In genomic region chr10:73252445-73253225, GRCh38 we compare ENCODE assay signal across 8 cellular contexts. TPM values are rescaled to one million over a fixed set of nuclear protein-coding genes. Genes with fewer than 3 reads are reported as not detected.
A peak's percentile ranks its signal among the peaks of the same experiment; 100 is the strongest.
DNase-seq lines count a peak whose midpoint lies in the region; ATAC-seq and TF ChIP-seq lines count a peak whose summit lies in the region.

MRPS16 (minus strand) TSS chr10:73252644; CDS start chr10:73252482, 162 bp downstream.

- H3K4ac ChIP-seq in trophoblast cell (ENCODE audit: low read depth, low read length): peak within 1 kb of the TSS; percentile 49

- no peak within 1 kb of the TSS for H3K23ac ChIP-seq in trophoblast cell (ENCODE audit: low read length)

- peak within 1 kb of the TSS; percentile 35 for H2AFZ ChIP-seq in trophoblast cell (ENCODE audit: insufficient read depth, low read length, poor library complexity)

- no CpG with 5 or more reads among the region's 51 CpGs for WGBS in trophoblast cell (ENCODE audit: extremely low coverage, insufficient coverage, insufficient read length)
- WGBS in transverse colon (ENCODE audit: low coverage in 1 of 2), 2 donors: 0 to 1% methylated on average over 9 to 50 of the region's 51 CpGs

- DNase-seq in GM12865 (ENCODE audit: low read depth) (peak; percentile 97), NCI-H1436 (lab: John Stamatoyannopoulos, UW) (peak; percentile 94), T follicular helper cell (ENCODE audit: low read depth) (peak; percentile 92), adipocyte (ENCODE audit: low read depth) (peak; percentile 97), cardiac septum (ENCODE audit: low spot score) (peak; percentile 96), trophoblast cell (peak; percentile 95 to 98), transverse colon (peak; percentile 96)

- no peak within 1 kb of the TSS for H2BK12ac ChIP-seq in trophoblast cell (ENCODE audit: low read length)

- H4K12ac ChIP-seq in trophoblast cell (ENCODE audit: low read depth, low read length): peak within 1 kb of the TSS; percentile 82

- peak within 1 kb of the TSS; percentile 95 for H3K9ac ChIP-seq in adipocyte (ENCODE audit: low read length)
- peak within 1 kb of the TSS; percentile 98 for H3K9ac ChIP-seq in trophoblast cell (ENCODE audit: low read length)

- peaks cover 23% of the 10 kb centered on the region for H3K36me3 ChIP-seq in adipocyte (ENCODE audit: control insufficient read depth, insufficient read depth, low read length, severe bottlenecking)
- peaks cover 7 to 10% of the 10 kb centered on the region in 2 experiments for H3K36me3 ChIP-seq in trophoblast cell (ENCODE audit: control insufficient read depth in 1 of 2, insufficient read depth in 2 of 2, low read length in 2 of 2)
- H3K36me3 ChIP-seq in transverse colon: peaks cover 0 to 4% (median 0%) of the 10 kb centered on the region in 4 donors

- ATAC-seq in HG02763 (IDR thresholded peaks at IDR 0.05; ENCODE audit: unreplicated experiment): peak; percentile 80

- TF ChIP-seq POLR2A in transverse colon (IDR thresholded peaks at IDR 0.05): peak; percentile 86

- no peaks in the 10 kb centered on the region for H3K27me3 ChIP-seq in adipocyte (replicated peaks; ENCODE audit: control insufficient read depth, insufficient read depth, low read length)
- H3K27me3 ChIP-seq in trophoblast cell (ENCODE audit: insufficient read depth, low read length): no peaks in the 10 kb centered on the region
- no peaks in the 10 kb centered on the region for H3K27me3 ChIP-seq in transverse colon

- peak within 1 kb of the TSS; percentile 85 for H3K4me2 ChIP-seq in trophoblast cell (ENCODE audit: low read length)

- H3K14ac ChIP-seq in trophoblast cell (ENCODE audit: low read length): peak within 1 kb of the TSS; percentile 76

- H3K18ac ChIP-seq in trophoblast cell (ENCODE audit: low read length): peak within 1 kb of the TSS; percentile 49

- peak within 1 kb of the TSS; percentile 43 for H2BK5ac ChIP-seq in trophoblast cell (ENCODE audit: low read depth, low read length, poor library complexity)

- H3K4me3 ChIP-seq in GM12865 (ENCODE audit: low read depth, low read length): peak within 1 kb of the TSS; percentile 87
- H3K4me3 ChIP-seq in adipocyte (ENCODE audit: low read length): peak within 1 kb of the TSS; percentile 95
- H3K4me3 ChIP-seq in trophoblast cell (ENCODE audit: low read depth, low read length): peak within 1 kb of the TSS; percentile 82
- H3K4me3 ChIP-seq in transverse colon: peak within 1 kb of the TSS; percentile 71 to 92 (median 78)

- peaks cover 4% of the 10 kb centered on the region for H3K79me1 ChIP-seq in trophoblast cell (ENCODE audit: low read length)

- peak within 1 kb of the TSS; percentile 88 for H4K8ac ChIP-seq in trophoblast cell (ENCODE audit: low read depth, low read length)

- in situ Hi-C loops in transverse colon (cut with MboI; ENCODE audit: low pct_ligation_motif_present in 1 of 4, low pct_unique_long_range_greater_than_20kb in 1 of 4, low sequenced_read_pairs in 3 of 4): loop anchor here in 1 of 4 donors (25.0 kb wide), 1 partner anchor 385 kb away; the partner anchor contains the start of gene MYOZ1

- H3K27ac ChIP-seq in trophoblast cell (ENCODE audit: low read depth, low read length) (peak within 1 kb of the TSS; percentile 87), transverse colon (peak within 1 kb of the TSS; percentile 88 to 96 (median 93))

- TF ChIP-seq EP300 in transverse colon (IDR thresholded peaks at IDR 0.05; ENCODE audit: low read depth): no peak

- H2BK120ac ChIP-seq in trophoblast cell (ENCODE audit: insufficient read depth, low read length, poor library complexity): peak within 1 kb of the TSS; percentile 31

- peaks cover 27% of the 10 kb centered on the region for H3K4me1 ChIP-seq in adipocyte (ENCODE audit: control insufficient read depth, insufficient read depth, low read length)
- peaks cover 5% of the 10 kb centered on the region in 2 experiments for H3K4me1 ChIP-seq in trophoblast cell (ENCODE audit: control insufficient read depth in 1 of 2, insufficient read depth in 2 of 2, low read length in 2 of 2)
- peaks cover 17 to 30% (median 26%) of the 10 kb centered on the region in 4 donors for H3K4me1 ChIP-seq in transverse colon

- TF ChIP-seq CTCF in GM12865 (IDR thresholded peaks at IDR 0.05; ENCODE audit: insufficient read depth, low read depth, low read length, missing control alignments): no peak
- peak in 1 of 5 experiments; percentile 23 for TF ChIP-seq CTCF in transverse colon (IDR thresholded peaks at IDR 0.05)

- H2AK5ac ChIP-seq in trophoblast cell (ENCODE audit: low read length): peak within 1 kb of the TSS; percentile 1

- intact Hi-C loops in cardiac septum (cut with DNase I) (no loop called here), transverse colon (cut with DNase I; ENCODE audit: low total_unique reads) (no loop called here)

- peaks cover 9% of the 10 kb centered on the region for H3K79me2 ChIP-seq in trophoblast cell (ENCODE audit: control insufficient read depth, insufficient read depth, low read length, poor library complexity)

- peak within 1 kb of the TSS; percentile 74 for H4K91ac ChIP-seq in trophoblast cell (ENCODE audit: low read depth, low read length)

- no peaks in the 10 kb centered on the region for H3K9me3 ChIP-seq in adipocyte (ENCODE audit: control insufficient read depth, low read length)
- no peaks in the 10 kb centered on the region for H3K9me3 ChIP-seq in trophoblast cell (ENCODE audit: insufficient read depth, low read depth, low read length)
- H3K9me3 ChIP-seq in transverse colon: no peaks in the 10 kb centered on the region

RNA-seq across cellular contexts. Expression of gene MRPS16, which starts in this region (rescaled TPM):
- 95.5 TPM for total RNA-seq in cardiac septum
- polyA plus RNA-seq in trophoblast cell (2013): 46.1 TPM in 2 replicates
- total RNA-seq in transverse colon: 10 to 100 TPM; 41.0 to 54.5 (median 46.6) TPM

Comparison
In these comparisons a context has a peak if more than half of its experiments do, and no peak if none do; other contexts are left out.
1. Peak in every context shown above with its lines: DNase-seq, ATAC-seq, H3K4me3 ChIP-seq and H3K27ac ChIP-seq.